In the genomic region with DNA sequence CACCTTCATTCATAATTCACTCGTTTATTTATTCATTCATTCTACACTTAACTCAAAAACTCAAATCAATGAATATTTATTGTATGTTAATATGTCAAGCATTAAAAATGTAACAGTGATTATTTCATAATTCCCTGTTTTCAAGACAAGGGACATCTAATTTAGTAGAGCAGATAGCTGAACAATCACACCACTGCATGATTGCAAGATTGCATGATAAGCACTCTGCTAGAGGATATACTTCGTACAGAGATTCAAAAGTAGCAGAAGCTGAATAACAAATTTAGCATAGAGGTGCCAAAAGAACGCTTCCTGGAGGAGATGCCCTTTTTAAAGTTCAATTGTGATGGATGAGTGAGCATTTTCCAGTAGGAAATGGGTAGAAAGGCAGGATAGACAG, we compare ENCODE assay signal across 9 cellular contexts.
"Had no signal": no experiment of that assay in that cellular context is flagged by ENCODE, and none has a peak within 500 bp of the region (broad histone marks: within the 10 kb centered on the region; RNA-seq: fewer than 3 reads in every experiment).

No MANE protein-coding gene starts in this region.

- H3K4me2 ChIP-seq: GM23338 had no signal

- H3K4me3 ChIP-seq: GM23248, GM23338, HAP-1 had no signal

- H3K4me1 ChIP-seq: HAP-1 had no signal

- ATAC-seq: GM23338, HCT116 had no signal

- H2AFZ ChIP-seq: GM23248, GM23338 had no signal

- H3K27ac ChIP-seq: GM23248 had no signal

- H3K9me3 ChIP-seq: HAP-1 had no signal

- DNase-seq: GOT3, H7, H9, HCEC 1CT, HFFc6 had no signal

- H3K4me1 Mint-ChIP-seq: GM23338, H9 had no signal

- H3K36me3 ChIP-seq: HAP-1 had no signal

- H3K27ac Mint-ChIP-seq: GM23338, H9, HFFc6 had no signal

- H3K9ac ChIP-seq: GM23248 had no signal

- H3K4me3 Mint-ChIP-seq: GM23338, H9, HFFc6 had no signal
